ENCODE assay signal across 1 cellular context in the genomic region with DNA sequence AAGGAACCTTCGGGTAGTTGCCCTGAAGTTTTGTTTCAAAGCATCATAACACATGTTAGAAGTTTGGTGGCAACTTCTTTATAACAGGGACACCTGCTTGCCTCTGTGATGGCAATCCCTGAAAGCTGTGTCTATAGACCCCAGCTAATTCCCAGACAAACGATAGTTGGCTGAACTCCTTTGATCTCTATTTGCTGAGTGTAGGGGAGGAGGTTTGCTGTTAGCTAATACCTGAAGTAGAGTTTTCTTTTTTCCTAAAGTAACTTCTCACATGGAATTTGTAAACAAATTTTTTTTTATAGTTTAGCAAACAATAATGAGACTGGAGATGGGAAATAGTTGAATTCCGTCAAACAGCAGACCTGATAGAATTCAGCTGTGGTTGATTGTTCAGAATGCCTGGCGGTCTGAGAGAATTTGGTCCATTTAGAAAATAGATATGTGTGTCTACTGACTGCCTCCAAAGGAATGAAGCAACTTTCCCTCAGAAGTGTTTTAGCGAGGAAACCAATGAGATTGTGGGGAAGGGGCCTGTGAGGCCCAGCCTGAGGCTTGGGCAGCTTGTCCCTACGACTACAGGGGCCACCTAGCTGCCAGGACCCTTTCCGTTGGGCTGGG.
TF ChIP-seq lines count a peak whose summit lies in the region.

No MANE protein-coding gene starts in this region.

TF ChIP-seq in HepG2, 621 proteins besides CTCF, POLR2A, EP300 and RAD21 (continued from another document and continues in another):
- TF ChIP-seq, protein P1, sequence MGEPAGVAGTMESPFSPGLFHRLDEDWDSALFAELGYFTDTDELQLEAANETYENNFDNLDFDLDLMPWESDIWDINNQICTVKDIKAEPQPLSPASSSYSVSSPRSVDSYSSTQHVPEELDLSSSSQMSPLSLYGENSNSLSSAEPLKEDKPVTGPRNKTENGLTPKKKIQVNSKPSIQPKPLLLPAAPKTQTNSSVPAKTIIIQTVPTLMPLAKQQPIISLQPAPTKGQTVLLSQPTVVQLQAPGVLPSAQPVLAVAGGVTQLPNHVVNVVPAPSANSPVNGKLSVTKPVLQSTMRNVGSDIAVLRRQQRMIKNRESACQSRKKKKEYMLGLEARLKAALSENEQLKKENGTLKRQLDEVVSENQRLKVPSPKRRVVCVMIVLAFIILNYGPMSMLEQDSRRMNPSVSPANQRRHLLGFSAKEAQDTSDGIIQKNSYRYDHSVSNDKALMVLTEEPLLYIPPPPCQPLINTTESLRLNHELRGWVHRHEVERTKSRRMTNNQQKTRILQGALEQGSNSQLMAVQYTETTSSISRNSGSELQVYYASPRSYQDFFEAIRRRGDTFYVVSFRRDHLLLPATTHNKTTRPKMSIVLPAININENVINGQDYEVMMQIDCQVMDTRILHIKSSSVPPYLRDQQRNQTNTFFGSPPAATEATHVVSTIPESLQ (CRISPR knock-in tag; conservative IDR thresholded peaks at IDR 0.05), result no peak
- TF ChIP-seq CBX1 (IDR thresholded peaks at IDR 0.05; ENCODE audit: low read depth) (no peak), ZKSCAN8 (CRISPR knock-in tag; IDR thresholded peaks at IDR 0.05; ENCODE audit: borderline replicate concordance) (0 out of 2 replicates have a peak, but pooled peaks have one; percentile 28), TOPORS (CRISPR knock-in tag; IDR thresholded peaks at IDR 0.05) (no peak), FOXA1 (IDR thresholded peaks at IDR 0.05) (no peak), FOXA1 (CRISPR knock-in tag; IDR thresholded peaks at IDR 0.05) (peak; percentile 94), ATF3 (CRISPR knock-in tag; IDR thresholded peaks at IDR 0.05) (no peak), ZNF180 (CRISPR knock-in tag; IDR thresholded peaks at IDR 0.05; ENCODE audit: borderline replicate concordance, low read depth) (no peak), SMAD3 (CRISPR knock-in tag; IDR thresholded peaks at IDR 0.05) (no peak), ZFAT (CRISPR knock-in tag; conservative IDR thresholded peaks at IDR 0.05) (no peak), ZNF547 (CRISPR knock-in tag; IDR thresholded peaks at IDR 0.05) (no peak), PHF21A (CRISPR knock-in tag; IDR thresholded peaks at IDR 0.05) (peak; percentile 45; the same call in 1 of the 2 replicates), ASH2L (IDR thresholded peaks at IDR 0.05; ENCODE audit: insufficient read length, low read depth, low read length) (no peak), SOX6 (IDR thresholded peaks at IDR 0.05) (no peak), SOX6 (CRISPR knock-in tag; IDR thresholded peaks at IDR 0.05) (peak; percentile 83), HOXA9 (CRISPR knock-in tag; IDR thresholded peaks at IDR 0.05; ENCODE audit: borderline replicate concordance) (no peak), ZNF737 (CRISPR knock-in tag; IDR thresholded peaks at IDR 0.05; ENCODE audit: borderline replicate concordance) (no peak), FOSL2 (CRISPR knock-in tag; IDR thresholded peaks at IDR 0.05) (no peak), ZNF850 (CRISPR knock-in tag; conservative IDR thresholded peaks at IDR 0.05) (no peak), ZNF503 (CRISPR knock-in tag; IDR thresholded peaks at IDR 0.05) (peak; percentile 75), JUN (CRISPR knock-in tag; IDR thresholded peaks at IDR 0.05) (no peak), FOXM1 (CRISPR knock-in tag; IDR thresholded peaks at IDR 0.05) (no peak), ZBTB42 (CRISPR knock-in tag; IDR thresholded peaks at IDR 0.05) (no peak), UBTF (CRISPR knock-in tag; IDR thresholded peaks at IDR 0.05) (no peak), HNRNPH1 (optimal IDR thresholded peaks at IDR 0.05; ENCODE audit: low read depth, low read length) (no peak), IRF1 (CRISPR knock-in tag; IDR thresholded peaks at IDR 0.05; ENCODE audit: low read depth) (no peak), MAFK (conservative IDR thresholded peaks at IDR 0.05 in 1 of 2, IDR thresholded peaks at IDR 0.05 in 1 of 2; ENCODE audit: low read length in 2 of 2) (no peak), ELF3 (CRISPR knock-in tag; IDR thresholded peaks at IDR 0.05) (peak; percentile 46; the same call in 1 of the 2 replicates), MIER2 (CRISPR knock-in tag; IDR thresholded peaks at IDR 0.05) (no peak), TCF7 (IDR thresholded peaks at IDR 0.05; ENCODE audit: low read depth) (peak; percentile 97), CCDC6 (CRISPR knock-in tag; IDR thresholded peaks at IDR 0.05) (no peak), ZNF816 (CRISPR knock-in tag; IDR thresholded peaks at IDR 0.05; ENCODE audit: borderline replicate concordance) (0 out of 2 replicates have a peak, but pooled peaks have one; percentile 23), HDAC2 (CRISPR knock-in tag; IDR thresholded peaks at IDR 0.05) (peak; percentile 76)
- TF ChIP-seq, protein P2, sequence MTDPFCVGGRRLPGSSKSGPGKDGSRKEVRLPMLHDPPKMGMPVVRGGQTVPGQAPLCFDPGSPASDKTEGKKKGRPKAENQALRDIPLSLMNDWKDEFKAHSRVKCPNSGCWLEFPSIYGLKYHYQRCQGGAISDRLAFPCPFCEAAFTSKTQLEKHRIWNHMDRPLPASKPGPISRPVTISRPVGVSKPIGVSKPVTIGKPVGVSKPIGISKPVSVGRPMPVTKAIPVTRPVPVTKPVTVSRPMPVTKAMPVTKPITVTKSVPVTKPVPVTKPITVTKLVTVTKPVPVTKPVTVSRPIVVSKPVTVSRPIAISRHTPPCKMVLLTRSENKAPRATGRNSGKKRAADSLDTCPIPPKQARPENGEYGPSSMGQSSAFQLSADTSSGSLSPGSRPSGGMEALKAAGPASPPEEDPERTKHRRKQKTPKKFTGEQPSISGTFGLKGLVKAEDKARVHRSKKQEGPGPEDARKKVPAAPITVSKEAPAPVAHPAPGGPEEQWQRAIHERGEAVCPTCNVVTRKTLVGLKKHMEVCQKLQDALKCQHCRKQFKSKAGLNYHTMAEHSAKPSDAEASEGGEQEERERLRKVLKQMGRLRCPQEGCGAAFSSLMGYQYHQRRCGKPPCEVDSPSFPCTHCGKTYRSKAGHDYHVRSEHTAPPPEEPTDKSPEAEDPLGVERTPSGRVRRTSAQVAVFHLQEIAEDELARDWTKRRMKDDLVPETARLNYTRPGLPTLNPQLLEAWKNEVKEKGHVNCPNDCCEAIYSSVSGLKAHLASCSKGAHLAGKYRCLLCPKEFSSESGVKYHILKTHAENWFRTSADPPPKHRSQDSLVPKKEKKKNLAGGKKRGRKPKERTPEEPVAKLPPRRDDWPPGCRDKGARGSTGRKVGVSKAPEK (CRISPR knock-in tag; IDR thresholded peaks at IDR 0.05; ENCODE audit: borderline replicate concordance), result no peak
- TF ChIP-seq, protein P3, sequence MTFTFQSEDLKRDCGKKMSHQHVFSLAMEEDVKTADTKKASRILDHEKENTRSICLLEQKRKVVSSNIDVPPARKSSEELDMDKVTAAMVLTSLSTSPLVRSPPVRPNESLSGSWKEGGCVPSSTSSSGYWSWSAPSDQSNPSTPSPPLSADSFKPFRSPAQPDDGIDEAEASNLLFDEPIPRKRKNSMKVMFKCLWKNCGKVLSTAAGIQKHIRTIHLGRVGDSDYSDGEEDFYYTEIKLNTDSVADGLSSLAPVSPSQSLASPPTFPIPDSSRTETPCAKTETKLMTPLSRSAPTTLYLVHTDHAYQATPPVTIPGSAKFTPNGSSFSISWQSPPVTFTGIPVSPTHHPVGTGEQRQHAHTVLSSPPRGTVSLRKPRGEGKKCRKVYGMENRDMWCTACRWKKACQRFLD (CRISPR knock-in tag; IDR thresholded peaks at IDR 0.05; ENCODE audit: borderline replicate concordance), result no peak
- TF ChIP-seq, protein P4, sequence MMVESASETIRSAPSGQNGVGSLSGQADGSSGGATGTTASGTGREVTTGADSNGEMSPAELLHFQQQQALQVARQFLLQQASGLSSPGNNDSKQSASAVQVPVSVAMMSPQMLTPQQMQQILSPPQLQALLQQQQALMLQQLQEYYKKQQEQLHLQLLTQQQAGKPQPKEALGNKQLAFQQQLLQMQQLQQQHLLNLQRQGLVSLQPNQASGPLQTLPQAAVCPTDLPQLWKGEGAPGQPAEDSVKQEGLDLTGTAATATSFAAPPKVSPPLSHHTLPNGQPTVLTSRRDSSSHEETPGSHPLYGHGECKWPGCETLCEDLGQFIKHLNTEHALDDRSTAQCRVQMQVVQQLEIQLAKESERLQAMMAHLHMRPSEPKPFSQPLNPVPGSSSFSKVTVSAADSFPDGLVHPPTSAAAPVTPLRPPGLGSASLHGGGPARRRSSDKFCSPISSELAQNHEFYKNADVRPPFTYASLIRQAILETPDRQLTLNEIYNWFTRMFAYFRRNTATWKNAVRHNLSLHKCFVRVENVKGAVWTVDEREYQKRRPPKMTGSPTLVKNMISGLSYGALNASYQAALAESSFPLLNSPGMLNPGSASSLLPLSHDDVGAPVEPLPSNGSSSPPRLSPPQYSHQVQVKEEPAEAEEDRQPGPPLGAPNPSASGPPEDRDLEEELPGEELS (CRISPR knock-in tag; IDR thresholded peaks at IDR 0.05), result peak; percentile 93
- TF ChIP-seq, protein P5, sequence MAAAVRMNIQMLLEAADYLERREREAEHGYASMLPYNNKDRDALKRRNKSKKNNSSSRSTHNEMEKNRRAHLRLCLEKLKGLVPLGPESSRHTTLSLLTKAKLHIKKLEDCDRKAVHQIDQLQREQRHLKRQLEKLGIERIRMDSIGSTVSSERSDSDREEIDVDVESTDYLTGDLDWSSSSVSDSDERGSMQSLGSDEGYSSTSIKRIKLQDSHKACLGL (CRISPR knock-in tag; IDR thresholded peaks at IDR 0.05), result no peak
- TF ChIP-seq, protein P6, sequence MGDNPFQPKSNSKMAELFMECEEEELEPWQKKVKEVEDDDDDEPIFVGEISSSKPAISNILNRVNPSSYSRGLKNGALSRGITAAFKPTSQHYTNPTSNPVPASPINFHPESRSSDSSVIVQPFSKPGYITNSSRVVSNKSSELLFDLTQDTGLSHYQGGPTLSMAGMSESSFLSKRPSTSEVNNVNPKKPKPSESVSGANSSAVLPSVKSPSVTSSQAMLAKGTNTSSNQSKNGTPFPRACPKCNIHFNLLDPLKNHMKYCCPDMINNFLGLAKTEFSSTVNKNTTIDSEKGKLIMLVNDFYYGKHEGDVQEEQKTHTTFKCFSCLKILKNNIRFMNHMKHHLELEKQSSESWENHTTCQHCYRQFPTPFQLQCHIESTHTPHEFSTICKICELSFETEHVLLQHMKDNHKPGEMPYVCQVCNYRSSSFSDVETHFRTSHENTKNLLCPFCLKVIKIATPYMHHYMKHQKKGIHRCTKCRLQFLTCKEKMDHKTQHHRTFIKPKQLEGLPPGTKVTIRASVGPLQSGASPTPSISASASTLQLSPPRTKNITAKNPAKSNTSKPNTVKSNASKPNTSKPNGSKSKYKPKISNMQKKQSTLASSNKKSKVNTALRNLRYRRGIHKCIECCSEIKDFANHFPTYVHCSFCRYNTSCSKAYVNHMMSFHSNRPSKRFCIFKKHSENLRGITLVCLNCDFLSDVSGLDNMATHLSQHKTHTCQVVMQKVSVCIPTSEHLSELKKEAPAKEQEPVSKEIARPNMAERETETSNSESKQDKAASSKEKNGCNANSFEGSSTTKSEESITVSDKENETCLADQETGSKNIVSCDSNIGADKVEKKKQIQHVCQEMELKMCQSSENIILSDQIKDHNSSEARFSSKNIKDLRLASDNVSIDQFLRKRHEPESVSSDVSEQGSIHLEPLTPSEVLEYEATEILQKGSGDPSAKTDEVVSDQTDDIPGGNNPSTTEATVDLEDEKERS (CRISPR knock-in tag; IDR thresholded peaks at IDR 0.05), result no peak
- TF ChIP-seq, protein P7, sequence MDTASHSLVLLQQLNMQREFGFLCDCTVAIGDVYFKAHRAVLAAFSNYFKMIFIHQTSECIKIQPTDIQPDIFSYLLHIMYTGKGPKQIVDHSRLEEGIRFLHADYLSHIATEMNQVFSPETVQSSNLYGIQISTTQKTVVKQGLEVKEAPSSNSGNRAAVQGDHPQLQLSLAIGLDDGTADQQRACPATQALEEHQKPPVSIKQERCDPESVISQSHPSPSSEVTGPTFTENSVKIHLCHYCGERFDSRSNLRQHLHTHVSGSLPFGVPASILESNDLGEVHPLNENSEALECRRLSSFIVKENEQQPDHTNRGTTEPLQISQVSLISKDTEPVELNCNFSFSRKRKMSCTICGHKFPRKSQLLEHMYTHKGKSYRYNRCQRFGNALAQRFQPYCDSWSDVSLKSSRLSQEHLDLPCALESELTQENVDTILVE (CRISPR knock-in tag; IDR thresholded peaks at IDR 0.05), result no peak; the same call in 1 of the 2 replicates
